In genomic region chr14:89625208-89625987, GRCh38 we compare ENCODE assay signal across 9 cellular contexts.
DNase-seq lines count a peak whose midpoint lies in the region; ATAC-seq and TF ChIP-seq lines count a peak whose summit lies in the region.
"Had no signal": no experiment of that assay in that cellular context is flagged by ENCODE, and none has a peak within 500 bp of the region (broad histone marks: within the 10 kb centered on the region; RNA-seq: fewer than 3 reads in every experiment).

No MANE protein-coding gene starts in this region.

- no peak for TF ChIP-seq EP300 in SK-N-SH (IDR thresholded peaks at IDR 0.05; ENCODE audit: borderline replicate concordance in 1 of 2, low read depth in 1 of 2, low read length in 1 of 2)

- no peaks in the 10 kb centered on the region for H3K9me3 ChIP-seq in SK-N-SH
- H3K9me3 ChIP-seq: esophagus squamous epithelium had no signal

- H3K9me2 ChIP-seq in SK-N-SH: no peaks in the 10 kb centered on the region

- no peaks in the 10 kb centered on the region for H3K27me3 ChIP-seq in SK-N-SH (ENCODE audit: insufficient read depth)
- H3K27me3 ChIP-seq: esophagus squamous epithelium had no signal

- intact Hi-C loops in sciatic nerve (cut with DNase I): no loop called here

- POLR2A ChIA-PET in SK-N-SH (lab: Yijun Ruan, JAX): no interaction called here

- H3K4me3 ChIP-seq in SK-N-SH (ENCODE audit: low read depth in 2 of 2, low read length in 1 of 2) (no peak overlapping the region), fibroblast of pulmonary artery (replicated peaks; ENCODE audit: low read depth, low read length) (no peak overlapping the region)

- TF ChIP-seq RAD21 in SK-N-SH (IDR thresholded peaks at IDR 0.05; ENCODE audit: low read length): no peak

- H3K79me2 ChIP-seq in SK-N-SH (ENCODE audit: insufficient read depth): no peaks in the 10 kb centered on the region

- H3K27ac ChIP-seq in SK-N-SH (ENCODE audit: low read depth in 2 of 2, low read length in 1 of 2): no peak overlapping the region
- H3K27ac ChIP-seq: esophagus squamous epithelium had no signal

- CTCF ChIA-PET in SK-N-SH (lab: Yijun Ruan, JAX): no interaction called here

- DNase-seq in SK-N-SH: peak; percentile 54
- peak; percentile 80 for DNase-seq in NCI-H345 treated with DMSO at 0.1 percent for 48 hours (lab: John Stamatoyannopoulos, UW; ENCODE audit: unreplicated experiment)
- DNase-seq in fibroblast of pulmonary artery (ENCODE audit: low read depth): peak; percentile 58
- DNase-seq in sciatic nerve (ENCODE audit: low spot score): no peak
- no peak for DNase-seq in GM03348 (ENCODE audit: low spot score)
- DNase-seq: esophagus squamous epithelium had no signal

- H3K9ac ChIP-seq in SK-N-SH: no peak overlapping the region

- H2AFZ ChIP-seq in SK-N-SH (ENCODE audit: low read depth): no peak overlapping the region

- H4K20me1 ChIP-seq in SK-N-SH (ENCODE audit: insufficient read depth): no peaks in the 10 kb centered on the region

- 74% methylated on average over 18 of the region's 28 CpGs for WGBS in SK-N-SH (ENCODE audit: low lambda C conversion rate)

- no peaks in the 10 kb centered on the region for H3K36me3 ChIP-seq in SK-N-SH (replicated peaks in 1 of 2; ENCODE audit: control insufficient read depth in 1 of 2, insufficient read depth in 2 of 2, low read length in 1 of 2)
- H3K36me3 ChIP-seq: esophagus squamous epithelium had no signal

- H3K4me2 ChIP-seq in SK-N-SH: no peak overlapping the region

- no peak for TF ChIP-seq CTCF in SK-N-SH (IDR thresholded peaks at IDR 0.05)
- TF ChIP-seq CTCF in fibroblast of pulmonary artery (IDR thresholded peaks at IDR 0.05; ENCODE audit: low read length, missing control alignments): no peak

- ATAC-seq in SK-N-SH treated with all-trans-retinoic acid at 6 μM for 48 hours (no peak), sciatic nerve (peak; percentile 38), GM21515 (IDR thresholded peaks at IDR 0.05; ENCODE audit: unreplicated experiment) (no peak), GM19328 (IDR thresholded peaks at IDR 0.05; ENCODE audit: unreplicated experiment) (no peak)

- H3F3A ChIP-seq in SK-N-SH (replicated peaks; ENCODE audit: insufficient read depth): no peaks in the 10 kb centered on the region

- H3K4me1 ChIP-seq in SK-N-SH (ENCODE audit: control insufficient read depth in 1 of 2, insufficient read depth in 2 of 2, low read depth in 1 of 2, low read length in 1 of 2): peaks cover 2 to 11% of the 10 kb centered on the region in 2 experiments; a peak in 3 of 4 replicates

TF ChIP-seq in SK-N-SH, 30 proteins besides CTCF, POLR2A, EP300 and RAD21 (continues in another document):
- no peak for TF ChIP-seq POLR2AphosphoS5 (IDR thresholded peaks at IDR 0.05; ENCODE audit: low read depth, low read length)
- TF ChIP-seq MAX (IDR thresholded peaks at IDR 0.05; ENCODE audit: low read depth): no peak
- no peak for TF ChIP-seq RFX5 (IDR thresholded peaks at IDR 0.05; ENCODE audit: low read length)
- TF ChIP-seq ELF1 (IDR thresholded peaks at IDR 0.05): no peak
- no peak for TF ChIP-seq NFIC (IDR thresholded peaks at IDR 0.05; ENCODE audit: borderline replicate concordance)
- TF ChIP-seq EZH2phosphoT487 (IDR thresholded peaks at IDR 0.05; ENCODE audit: borderline replicate concordance, low read depth): no peak
- TF ChIP-seq CHD2 (IDR thresholded peaks at IDR 0.05; ENCODE audit: low read length, partially characterized antibody): no peak
- TF ChIP-seq ZBTB33 (IDR thresholded peaks at IDR 0.05; ENCODE audit: borderline replicate concordance, low read depth): no peak
- TF ChIP-seq FOSL2 (IDR thresholded peaks at IDR 0.05; ENCODE audit: borderline replicate concordance, low read depth): no peak
- TF ChIP-seq TAF1 (IDR thresholded peaks at IDR 0.05; ENCODE audit: borderline replicate concordance, low read depth, low read length): no peak
- TF ChIP-seq PBX3 (IDR thresholded peaks at IDR 0.05): no peak
- TF ChIP-seq RXRA (IDR thresholded peaks at IDR 0.05; ENCODE audit: borderline replicate concordance, low read depth): no peak

TF ChIP-seq in SK-N-SH treated with all-trans-retinoic acid at 6 μM for 48 hours, 23 proteins besides CTCF, POLR2A, EP300 and RAD21 (continues in another document):
- TF ChIP-seq CSRNP3 (CRISPR knock-in tag; IDR thresholded peaks at IDR 0.05) (no peak), ZNF8 (CRISPR knock-in tag; IDR thresholded peaks at IDR 0.05) (no peak), ESRRG (CRISPR knock-in tag; IDR thresholded peaks at IDR 0.05) (no peak), TSHZ2 (CRISPR knock-in tag; IDR thresholded peaks at IDR 0.05) (no peak), BACH2 (CRISPR knock-in tag; IDR thresholded peaks at IDR 0.05; ENCODE audit: borderline replicate concordance) (no peak), CREB5 (CRISPR knock-in tag; IDR thresholded peaks at IDR 0.05; ENCODE audit: low read depth) (no peak), PATZ1 (CRISPR knock-in tag; IDR thresholded peaks at IDR 0.05; ENCODE audit: borderline replicate concordance) (no peak), SNAI2 (CRISPR knock-in tag; IDR thresholded peaks at IDR 0.05) (no peak), ARNTL (CRISPR knock-in tag; IDR thresholded peaks at IDR 0.05; ENCODE audit: borderline replicate concordance, low read depth) (no peak), ZFP3 (CRISPR knock-in tag; IDR thresholded peaks at IDR 0.05) (no peak), ISL1 (CRISPR knock-in tag; IDR thresholded peaks at IDR 0.05) (no peak), PPARA (CRISPR knock-in tag; IDR thresholded peaks at IDR 0.05; ENCODE audit: borderline replicate concordance) (no peak), ZC3H10 (CRISPR knock-in tag; IDR thresholded peaks at IDR 0.05) (no peak), ZNF70 (CRISPR knock-in tag; IDR thresholded peaks at IDR 0.05) (no peak)

Comparison
In these comparisons a context has a peak if more than half of its experiments do, and no peak if none do; other contexts are left out.
1. DNase-seq: peak in SK-N-SH (single experiment), NCI-H345 treated with DMSO at 0.1 percent for 48 hours (single experiment) and fibroblast of pulmonary artery (single experiment); none in sciatic nerve (single experiment) and GM03348 (single experiment).